Comparison of ENCODE assay signal across 8 cellular contexts in genomic region chr16:46389561-46390041, GRCh38.
A peak's percentile ranks its signal among the peaks of the same experiment; 100 is the strongest.
DNase-seq lines count a peak whose midpoint lies in the region; TF ChIP-seq lines count a peak whose summit lies in the region.
"Not testable (repeated sequence)": the region's sequence is repeated elsewhere in the genome, so short reads cannot be mapped to it uniquely, and the experiment has no call there.

No MANE protein-coding gene starts in this region.

- H3K36me3 Mint-ChIP-seq in CD14-positive monocyte = not testable (repeated sequence)
- peaks cover 20% of the 10 kb centered on the region for H3K36me3 Mint-ChIP-seq in activated naive CD4-positive, alpha-beta T cell treated with anti-CD3 and anti-CD28 coated beads for 36 hours (ENCODE audit: low read depth)

- H4K20me1 ChIP-seq in KMS-11 (ENCODE audit: insufficient read depth) = peaks cover 15% of the 10 kb centered on the region

- peaks cover 7 to 20% (median 9%) of the 10 kb centered on the region in 7 donors for H3K9me3 Mint-ChIP-seq in CD14-positive monocyte
- peaks cover 22% of the 10 kb centered on the region for H3K9me3 Mint-ChIP-seq in activated naive CD4-positive, alpha-beta T cell treated with anti-CD3 and anti-CD28 coated beads for 36 hours

- DNase-seq in CD14-positive monocyte (ENCODE audit: low spot score) = peak; percentile 96
- DNase-seq in activated CD4-positive, CD25-positive, alpha-beta regulatory T cell treated with anti-CD3 and anti-CD28 coated beads, Interleukin-2, amount 50 U/mL, for 72 hours = peak; percentile 55
- peak; percentile 43 for DNase-seq in activated naive CD4-positive, alpha-beta T cell treated with anti-CD3 and anti-CD28 coated beads for 36 hours
- DNase-seq in epithelial cell of esophagus (ENCODE audit: low read depth) = peak; percentile 92
- peak; percentile 97 for DNase-seq in left kidney (ENCODE audit: low read depth, low spot score)
- peak; percentile 96 for DNase-seq in pulmonary artery endothelial cell (ENCODE audit: low read depth, low spot score)
- peak; percentile 58 to 77 for DNase-seq in stimulated activated CD8-positive, alpha-beta memory T cell treated with anti-CD3 and anti-CD28 coated beads, Interleukin-4, amount 100 ng/mL, for 4 hours (ENCODE audit: low read depth in 2 of 2, low spot score in 1 of 2)

- H3K4me1 ChIP-seq in KMS-11 (ENCODE audit: low read depth, poor library complexity, severe bottlenecking) = not testable (repeated sequence)

- not testable (repeated sequence) for TF ChIP-seq CTCF in CD14-positive monocyte (IDR thresholded peaks at IDR 0.05); KMS-11 (conservative IDR thresholded peaks at IDR 0.05; ENCODE audit: low read depth, low read length); epithelial cell of esophagus (IDR thresholded peaks at IDR 0.05; ENCODE audit: insufficient read depth, low read depth, low read length, missing control alignments)

- H3K4me1 Mint-ChIP-seq in CD14-positive monocyte; activated naive CD4-positive, alpha-beta T cell treated with anti-CD3 and anti-CD28 coated beads for 36 hours (ENCODE audit: low read depth): not testable (repeated sequence)

- peaks cover 14% of the 10 kb centered on the region for H3K36me3 ChIP-seq in KMS-11 (ENCODE audit: insufficient read depth)

- not testable (repeated sequence) for H3K4me2 ChIP-seq in KMS-11

- not testable (repeated sequence) for H3K4me3 ChIP-seq in KMS-11 (IDR thresholded peaks at IDR 0.05; ENCODE audit: insufficient read depth, low read depth, low read length); epithelial cell of esophagus (ENCODE audit: low read length)

- H3K27me3 ChIP-seq in KMS-11 (ENCODE audit: insufficient read depth, low read depth) = peaks cover 14% of the 10 kb centered on the region

- not testable (repeated sequence) for H3K27ac ChIP-seq in KMS-11

- peak overlapping the region; percentile 0; the same call in 1 of the 2 replicates for H2AFZ ChIP-seq in KMS-11 (ENCODE audit: low read depth)

- H3K9ac ChIP-seq in KMS-11 = peak overlapping the region; percentile 0; the same call in 1 of the 2 replicates

- not testable (repeated sequence) for H3K27me3 Mint-ChIP-seq in CD14-positive monocyte (ENCODE audit: low read depth in 3 of 3); activated naive CD4-positive, alpha-beta T cell treated with anti-CD3 and anti-CD28 coated beads for 36 hours (ENCODE audit: low read depth)

- not testable (repeated sequence) for H3K4me3 Mint-ChIP-seq in CD14-positive monocyte; activated naive CD4-positive, alpha-beta T cell treated with anti-CD3 and anti-CD28 coated beads for 36 hours

- not testable (repeated sequence) for H3K79me2 ChIP-seq in KMS-11 (ENCODE audit: insufficient read depth, low read depth)

- not testable (repeated sequence) for H3K27ac Mint-ChIP-seq in CD14-positive monocyte; activated naive CD4-positive, alpha-beta T cell treated with anti-CD3 and anti-CD28 coated beads for 36 hours

- intact Hi-C loops in CD14-positive monocyte (cut with micrococcal nuclease) = loop anchor here in 1 of 2 donors (1.0 kb wide), 1 partner anchor 11 kb away; no protein-coding TSS in a partner anchor
- intact Hi-C loops in activated naive CD4-positive, alpha-beta T cell treated with anti-CD3 and anti-CD28 coated beads for 36 hours (cut with micrococcal nuclease) = not testable (repeated sequence)

- CTCF ChIA-PET in activated naive CD4-positive, alpha-beta T cell treated with anti-CD3 and anti-CD28 coated beads for 36 hours (lab: Charles Lee) = not testable (repeated sequence)

Comparison
In these comparisons a context has a peak if more than half of its experiments do, and no peak if none do; other contexts are left out.
1. DNase-seq: peak in every context shown above with its lines; median percentile 97 in left kidney; 96 in CD14-positive monocyte; 96 in pulmonary artery endothelial cell; 92 in epithelial cell of esophagus; 68 in stimulated activated CD8-positive, alpha-beta memory T cell treated with anti-CD3 and anti-CD28 coated beads, Interleukin-4, amount 100 ng/mL, for 4 hours; 55 in activated CD4-positive, CD25-positive, alpha-beta regulatory T cell treated with anti-CD3 and anti-CD28 coated beads, Interleukin-2, amount 50 U/mL, for 72 hours; 43 in activated naive CD4-positive, alpha-beta T cell treated with anti-CD3 and anti-CD28 coated beads for 36 hours.